Comparison of ENCODE assay signal across 13 cellular contexts in the genomic region with DNA sequence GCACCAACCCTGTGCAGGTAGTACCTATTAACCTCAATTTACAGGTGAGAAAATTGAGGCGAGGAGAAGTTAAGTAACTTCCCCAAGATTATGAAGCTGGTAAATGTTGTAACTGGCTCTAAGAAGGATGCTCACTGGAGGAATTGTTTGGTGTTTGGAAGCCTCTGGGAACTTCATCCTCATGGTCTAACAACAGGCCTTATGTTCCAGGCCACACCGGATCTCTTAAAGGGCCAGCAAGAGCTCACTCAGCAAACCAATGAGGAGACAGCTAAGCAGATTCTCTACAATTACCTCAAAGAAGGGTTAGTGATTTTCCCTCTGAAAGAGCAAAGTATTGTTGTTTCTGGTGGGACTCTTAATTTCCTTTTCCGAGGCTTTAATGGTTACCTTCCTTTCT.
"Had no signal": no experiment of that assay in that cellular context is flagged by ENCODE, and none has a peak within 500 bp of the region (broad histone marks: within the 10 kb centered on the region; RNA-seq: fewer than 3 reads in every experiment).

No MANE protein-coding gene starts in this region.

- H3K27ac ChIP-seq: esophagus muscularis mucosa, foreskin keratinocyte, upper lobe of right lung had no signal

- H3K9me3 Mint-ChIP-seq: activated CD4-positive, alpha-beta T cell treated with anti-CD3 and anti-CD28 coated beads, Interleukin-2, amount 10 ng/mL, durations not matched to agents 7 days and 5 days; activated naive CD4-positive, alpha-beta T cell treated with anti-CD3 and anti-CD28 coated beads for 36 hours; activated T-helper 17 cell treated with anti-CD3 and anti-CD28 coated beads, Interleukin-2, amount 50 U/mL, for 72 hours; naive B cell; stimulated activated naive B cell treated with anti-CD40 and anti-IgM and Interleukin-4, amounts not matched to agents 10 μg/mL and 1 μg/mL and 100 μg/mL, for 72 hours had no signal

- H3K4me3 Mint-ChIP-seq: activated CD4-positive, alpha-beta T cell treated with anti-CD3 and anti-CD28 coated beads, Interleukin-2, amount 10 ng/mL, durations not matched to agents 7 days and 5 days; activated naive CD4-positive, alpha-beta T cell treated with anti-CD3 and anti-CD28 coated beads for 36 hours; activated T-helper 17 cell treated with anti-CD3 and anti-CD28 coated beads, Interleukin-2, amount 50 U/mL, for 72 hours; naive B cell; stimulated activated naive B cell treated with anti-CD40 and anti-IgM and Interleukin-4, amounts not matched to agents 10 μg/mL and 1 μg/mL and 100 μg/mL, for 72 hours had no signal

- H3K4me3 ChIP-seq: esophagus muscularis mucosa, right lobe of liver, upper lobe of right lung had no signal

- H3K36me3 Mint-ChIP-seq: naive B cell; stimulated activated naive B cell treated with anti-CD40 and anti-IgM and Interleukin-4, amounts not matched to agents 10 μg/mL and 1 μg/mL and 100 μg/mL, for 72 hours had no signal

- H3K27me3 Mint-ChIP-seq: naive B cell; stimulated activated naive B cell treated with anti-CD40 and anti-IgM and Interleukin-4, amounts not matched to agents 10 μg/mL and 1 μg/mL and 100 μg/mL, for 72 hours had no signal

- H3K27ac Mint-ChIP-seq: activated CD4-positive, alpha-beta T cell treated with anti-CD3 and anti-CD28 coated beads, Interleukin-2, amount 10 ng/mL, durations not matched to agents 7 days and 5 days; activated naive CD4-positive, alpha-beta T cell treated with anti-CD3 and anti-CD28 coated beads for 36 hours; activated T-helper 17 cell treated with anti-CD3 and anti-CD28 coated beads, Interleukin-2, amount 50 U/mL, for 72 hours; stimulated activated naive B cell treated with anti-CD40 and anti-IgM and Interleukin-4, amounts not matched to agents 10 μg/mL and 1 μg/mL and 100 μg/mL, for 72 hours had no signal

- DNase-seq: activated CD4-positive, alpha-beta T cell treated with anti-CD3 and anti-CD28 coated beads, Interleukin-2, amount 10 ng/mL, durations not matched to agents 7 days and 5 days; activated CD4-positive, CD25-positive, alpha-beta regulatory T cell; activated naive CD4-positive, alpha-beta T cell treated with anti-CD3 and anti-CD28 coated beads for 36 hours; activated T-cell treated with anti-CD3 and anti-CD28 coated beads for 4 hours; naive B cell; right lobe of liver; stimulated activated CD4-positive, alpha-beta T cell treated with anti-CD3 and anti-CD28 coated beads, Interleukin-2, amount 100 ng/mL, for 24 hours; stimulated activated naive B cell treated with anti-CD40 and anti-IgM and Interleukin-4, amounts not matched to agents 10 μg/mL and 1 μg/mL and 100 μg/mL, for 72 hours; T-helper 2 cell; upper lobe of right lung had no signal

- H3K9me3 ChIP-seq: esophagus muscularis mucosa, right lobe of liver, upper lobe of right lung had no signal

- H3K4me1 Mint-ChIP-seq: activated CD4-positive, alpha-beta T cell treated with anti-CD3 and anti-CD28 coated beads, Interleukin-2, amount 10 ng/mL, durations not matched to agents 7 days and 5 days; activated T-helper 17 cell treated with anti-CD3 and anti-CD28 coated beads, Interleukin-2, amount 50 U/mL, for 72 hours had no signal

- H3K36me3 ChIP-seq: upper lobe of right lung had no signal

- H3K4me1 ChIP-seq: foreskin keratinocyte, upper lobe of right lung had no signal

- H3K27me3 ChIP-seq: esophagus muscularis mucosa, foreskin keratinocyte, right lobe of liver, upper lobe of right lung had no signal
